9 cellular contexts compared by ENCODE assay signal in the genomic region with DNA sequence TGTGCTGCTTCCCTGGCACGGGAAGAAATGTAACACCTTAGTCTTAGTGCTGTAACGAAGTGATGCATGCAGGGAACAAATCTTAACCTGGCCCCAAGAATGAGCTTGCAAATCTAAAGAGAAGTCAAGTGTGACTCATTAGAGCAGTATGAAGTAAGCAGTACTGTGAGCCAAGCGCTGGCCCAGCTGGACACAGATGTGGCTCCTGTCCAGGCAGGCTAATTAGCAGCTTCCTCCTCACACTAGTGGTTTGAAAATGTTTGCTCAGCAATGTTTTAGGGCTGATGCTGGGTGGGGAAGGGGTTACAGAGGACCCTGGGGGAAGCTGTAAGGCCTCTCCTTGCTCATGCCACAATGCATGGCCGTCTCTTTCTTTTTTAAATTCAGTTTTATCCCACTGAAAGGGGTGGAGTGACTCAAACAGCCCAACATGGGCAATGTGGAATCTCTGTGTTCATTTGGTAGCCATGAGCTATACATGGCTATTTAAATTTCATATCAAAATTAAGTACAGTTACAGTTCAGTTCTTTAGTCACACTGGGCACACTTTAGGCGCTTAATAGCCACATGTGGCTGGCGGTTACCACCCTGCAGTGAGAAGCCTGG. TPM values are rescaled to one million over a fixed set of nuclear protein-coding genes. Genes with fewer than 3 reads are reported as not detected.
DNase-seq lines count a peak whose midpoint lies in the region; ATAC-seq and TF ChIP-seq lines count a peak whose summit lies in the region.
"Had no signal": no experiment of that assay in that cellular context is flagged by ENCODE, and none has a peak within 500 bp of the region (broad histone marks: within the 10 kb centered on the region; RNA-seq: fewer than 3 reads in every experiment).

No MANE protein-coding gene starts in this region.

- H3K9ac ChIP-seq in MM.1S (ENCODE audit: low read length): no peak overlapping the region

- intact Hi-C loops in PC-9 (cut with micrococcal nuclease; ENCODE audit: unreplicated experiment): loop anchor here (1.0 to 5.0 kb wide), 6 partner anchors 77 to 696 kb away; a partner anchor contains a TSS
- intact Hi-C loops in esophagus muscularis mucosa (cut with DNase I): loop anchor here (10.0 kb wide), 1 partner anchor 163 kb away; no protein-coding TSS in a partner anchor
- intact Hi-C loops in activated CD8-positive, alpha-beta T cell treated with anti-CD3 and anti-CD28 coated beads for 36 hours (cut with micrococcal nuclease): loop anchor here (10.0 kb wide), 2 partner anchors 163 to 523 kb away; no protein-coding TSS in a partner anchor

- H3K36me3 ChIP-seq in PC-9 (ENCODE audit: low read depth) (no peaks in the 10 kb centered on the region), esophagus muscularis mucosa (no peaks in the 10 kb centered on the region), MM.1S (replicated peaks; ENCODE audit: insufficient read depth, low read length) (no peaks in the 10 kb centered on the region)

- H3F3A ChIP-seq in PC-9 (ENCODE audit: insufficient read depth, low read depth) (no peaks in the 10 kb centered on the region), MM.1S (ENCODE audit: insufficient read depth, low read length) (no peaks in the 10 kb centered on the region)

- POLR2A ChIA-PET in PC-9 (lab: Charles Lee; ENCODE audit: unreplicated experiment): interaction anchor here (0.6 to 0.8 kb wide), 3 partner anchors 73 to 511 kb away, joined by 4 to 15 read pairs (median 5); no protein-coding TSS in a partner anchor
- POLR2A ChIA-PET in activated CD8-positive, alpha-beta T cell treated with anti-CD3 and anti-CD28 coated beads for 36 hours (lab: Charles Lee): no interaction called here

- DNase-seq in GOT3 (lab: John Stamatoyannopoulos, UW): peak; percentile 12
- DNase-seq in PC-9: peak; percentile 63 to 85
- peak; percentile 91 for DNase-seq in esophagus muscularis mucosa (ENCODE audit: extremely low spot score)
- DNase-seq in non-pigmented ciliary epithelial cell (ENCODE audit: low read depth): peak; percentile 53
- no peak for DNase-seq in MM.1S
- no peak for DNase-seq in stimulated activated CD4-positive, alpha-beta T cell treated with anti-CD3 and anti-CD28 coated beads, Interleukin-15, amount 100 ng/mL, for 24 hours
- DNase-seq in stimulated activated CD4-positive, alpha-beta T cell treated with anti-CD3 and anti-CD28 coated beads, Interleukin-4, amount 100 ng/mL, for 24 hours: no peak
- no peak for DNase-seq in activated CD8-positive, alpha-beta T cell treated with anti-CD3 and anti-CD28 coated beads for 36 hours

- H3K36me3 Mint-ChIP-seq in activated CD8-positive, alpha-beta T cell treated with anti-CD3 and anti-CD28 coated beads for 36 hours (ENCODE audit: low read depth): no peaks in the 10 kb centered on the region
- H3K36me3 Mint-ChIP-seq: IgD-negative memory B cell had no signal

- no peaks in the 10 kb centered on the region for H4K20me1 ChIP-seq in PC-9 (ENCODE audit: insufficient read depth)
- H4K20me1 ChIP-seq in MM.1S (ENCODE audit: insufficient read depth, low read length): no peaks in the 10 kb centered on the region

- BruUV-seq in PC-9 (replicated peaks; lab: Mats Ljungman, UMichigan): no TSS peak

- H3K27me3 ChIP-seq in PC-9 (ENCODE audit: insufficient read depth, low read depth) (no peaks in the 10 kb centered on the region), esophagus muscularis mucosa (no peaks in the 10 kb centered on the region), MM.1S (replicated peaks; ENCODE audit: insufficient read depth, low read length) (no peaks in the 10 kb centered on the region)

- no peak overlapping the region for H3K4me3 Mint-ChIP-seq in activated CD8-positive, alpha-beta T cell treated with anti-CD3 and anti-CD28 coated beads for 36 hours
- H3K4me3 Mint-ChIP-seq: IgD-negative memory B cell had no signal

- H3K4me2 ChIP-seq in PC-9: peak overlapping the region; percentile 66
- H3K4me2 ChIP-seq in MM.1S (ENCODE audit: low read depth, low read length): no peak overlapping the region

- no peaks in the 10 kb centered on the region for H3K9me2 ChIP-seq in PC-9 (ENCODE audit: insufficient read depth)
- no peaks in the 10 kb centered on the region for H3K9me2 ChIP-seq in MM.1S (replicated peaks; ENCODE audit: insufficient read depth, low read length)

- H3K79me2 ChIP-seq in PC-9 (ENCODE audit: low read depth): no peaks in the 10 kb centered on the region
- no peaks in the 10 kb centered on the region for H3K79me2 ChIP-seq in MM.1S (ENCODE audit: low read length)

- H2AFZ ChIP-seq in PC-9: no peak overlapping the region
- no peak overlapping the region for H2AFZ ChIP-seq in MM.1S (ENCODE audit: low read length)

- H3K4me3 ChIP-seq in PC-9: peak overlapping the region; percentile 29; the same call in 1 of the 2 replicates
- no peak overlapping the region for H3K4me3 ChIP-seq in esophagus muscularis mucosa
- no peak overlapping the region for H3K4me3 ChIP-seq in MM.1S (ENCODE audit: low read length)

- no peak for TF ChIP-seq POLR2A in esophagus muscularis mucosa (IDR thresholded peaks at IDR 0.05; ENCODE audit: low read depth)

- no peaks in the 10 kb centered on the region for H3K9me3 Mint-ChIP-seq in activated CD8-positive, alpha-beta T cell treated with anti-CD3 and anti-CD28 coated beads for 36 hours
- H3K9me3 Mint-ChIP-seq: IgD-negative memory B cell had no signal

- H3K4me1 ChIP-seq in PC-9 (replicated peaks; ENCODE audit: insufficient read depth) (peaks cover 18% of the 10 kb centered on the region), esophagus muscularis mucosa (peaks cover 6 to 14% (median 11%) of the 10 kb centered on the region in 4 donors), MM.1S (ENCODE audit: low read length) (peaks cover 11% of the 10 kb centered on the region)

- 35% methylated on average over 6 of the region's 6 CpGs for WGBS in esophagus muscularis mucosa

- no peaks in the 10 kb centered on the region for H3K9me3 ChIP-seq in PC-9 (ENCODE audit: insufficient read depth, low read depth)
- no peaks in the 10 kb centered on the region for H3K9me3 ChIP-seq in esophagus muscularis mucosa
- no peaks in the 10 kb centered on the region for H3K9me3 ChIP-seq in MM.1S (replicated peaks; ENCODE audit: insufficient read depth, low read length)

- CTCF ChIA-PET in PC-9 (lab: Charles Lee): interaction anchor here (0.6 to 1.4 kb wide), 5 partner anchors 55 to 1559 kb away, joined by 3 to 7 read pairs (median 3); no protein-coding TSS in a partner anchor
- CTCF ChIA-PET in activated CD8-positive, alpha-beta T cell treated with anti-CD3 and anti-CD28 coated beads for 36 hours (lab: Charles Lee): interaction anchor here (0.8 to 4.0 kb wide), 7 partner anchors 10 to 685 kb away, joined by 3 to 26 read pairs (median 3); no protein-coding TSS in a partner anchor

- H3K27ac ChIP-seq in PC-9: peak overlapping the region; percentile 49
- peak overlapping the region in 1 of 4 donors; percentile 47 for H3K27ac ChIP-seq in esophagus muscularis mucosa (replicated peaks in 1 of 4)
- H3K27ac ChIP-seq in MM.1S (ENCODE audit: low read length): no peak overlapping the region

- TF ChIP-seq CTCF in PC-9 (conservative IDR thresholded peaks at IDR 0.05): no peak
- TF ChIP-seq CTCF in esophagus muscularis mucosa (IDR thresholded peaks at IDR 0.05): no peak
- TF ChIP-seq CTCF in MM.1S (IDR thresholded peaks at IDR 0.05; ENCODE audit: low read length): no peak
- TF ChIP-seq CTCF in activated CD8-positive, alpha-beta T cell treated with anti-CD3 and anti-CD28 coated beads for 36 hours (IDR thresholded peaks at IDR 0.05): no peak

- no peaks in the 10 kb centered on the region for H3K27me3 Mint-ChIP-seq in activated CD8-positive, alpha-beta T cell treated with anti-CD3 and anti-CD28 coated beads for 36 hours
- H3K27me3 Mint-ChIP-seq: IgD-negative memory B cell had no signal

- ATAC-seq in activated CD8-positive, alpha-beta T cell treated with anti-CD3 and anti-CD28 coated beads for 36 hours: no peak

- no peak overlapping the region for H3K27ac Mint-ChIP-seq in activated CD8-positive, alpha-beta T cell treated with anti-CD3 and anti-CD28 coated beads for 36 hours

- no peak for TF ChIP-seq EP300 in esophagus muscularis mucosa (IDR thresholded peaks at IDR 0.05)

- H3K4me1 Mint-ChIP-seq in activated CD8-positive, alpha-beta T cell treated with anti-CD3 and anti-CD28 coated beads for 36 hours (ENCODE audit: low read depth): no peaks in the 10 kb centered on the region

RNA-seq across cellular contexts. Expression of a gene that starts 48.9 kb away (rescaled TPM):
- not detected in 2 replicates for total RNA-seq in PC-9 (2021)
- total RNA-seq in esophagus muscularis mucosa: under 1 TPM; 0.19 to 0.83 (median 0.44) TPM
- under 1 TPM; 0.20 to 0.63 TPM for total RNA-seq in activated CD8-positive, alpha-beta T cell treated with anti-CD3 and anti-CD28 coated beads for 36 hours

Comparison
In these comparisons a context has a peak if more than half of its experiments do, and no peak if none do; other contexts are left out.
1. DNase-seq: peak in GOT3 (single experiment), PC-9 (2 of 2), esophagus muscularis mucosa (single experiment) and non-pigmented ciliary epithelial cell (single experiment); none in MM.1S (single experiment), stimulated activated CD4-positive, alpha-beta T cell treated with anti-CD3 and anti-CD28 coated beads, Interleukin-15, amount 100 ng/mL, for 24 hours (single experiment), stimulated activated CD4-positive, alpha-beta T cell treated with anti-CD3 and anti-CD28 coated beads, Interleukin-4, amount 100 ng/mL, for 24 hours (single experiment) and activated CD8-positive, alpha-beta T cell treated with anti-CD3 and anti-CD28 coated beads for 36 hours (single experiment).